In the genomic region with DNA sequence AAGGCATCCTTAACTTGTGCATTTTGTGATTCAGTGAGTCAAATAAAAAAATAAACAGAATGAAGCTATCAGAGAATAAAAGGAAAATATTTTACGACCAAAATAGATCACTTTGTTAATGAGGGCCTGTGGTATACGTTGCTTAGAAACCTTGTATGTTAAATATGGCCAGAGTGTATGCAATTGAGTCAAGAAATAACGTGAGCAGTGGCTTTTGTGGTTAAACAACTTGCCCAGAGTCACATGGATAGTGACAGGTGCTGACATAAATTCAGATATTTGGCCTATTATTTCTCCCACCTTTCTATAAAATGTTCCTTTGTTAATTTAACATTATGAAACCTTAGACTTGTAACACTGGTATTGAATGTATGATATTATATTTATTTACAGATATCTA, we compare ENCODE assay signal across 1 cellular context.
TF ChIP-seq lines count a peak whose summit lies in the region.

No MANE protein-coding gene starts in this region.

TF ChIP-seq in IMR-90, 13 proteins besides CTCF, POLR2A, EP300 and RAD21 (continued from another document):
- TF ChIP-seq, protein P1, sequence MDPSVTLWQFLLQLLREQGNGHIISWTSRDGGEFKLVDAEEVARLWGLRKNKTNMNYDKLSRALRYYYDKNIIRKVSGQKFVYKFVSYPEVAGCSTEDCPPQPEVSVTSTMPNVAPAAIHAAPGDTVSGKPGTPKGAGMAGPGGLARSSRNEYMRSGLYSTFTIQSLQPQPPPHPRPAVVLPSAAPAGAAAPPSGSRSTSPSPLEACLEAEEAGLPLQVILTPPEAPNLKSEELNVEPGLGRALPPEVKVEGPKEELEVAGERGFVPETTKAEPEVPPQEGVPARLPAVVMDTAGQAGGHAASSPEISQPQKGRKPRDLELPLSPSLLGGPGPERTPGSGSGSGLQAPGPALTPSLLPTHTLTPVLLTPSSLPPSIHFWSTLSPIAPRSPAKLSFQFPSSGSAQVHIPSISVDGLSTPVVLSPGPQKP (IDR thresholded peaks at IDR 0.05; ENCODE audit: borderline replicate concordance, low read depth, low read length): no peak
- TF ChIP-seq BHLHE40 (IDR thresholded peaks at IDR 0.05; ENCODE audit: low read depth, low read length) (peak; percentile 97), NFE2L2 (IDR thresholded peaks at IDR 0.05; ENCODE audit: low read depth, low read length) (no peak), MAZ (IDR thresholded peaks at IDR 0.05; ENCODE audit: borderline replicate concordance, low read depth, low read length) (no peak), RFX5 (IDR thresholded peaks at IDR 0.05; ENCODE audit: low read depth, low read length) (no peak)
